ENCODE assay signal across 24 cellular contexts in the genomic region with DNA sequence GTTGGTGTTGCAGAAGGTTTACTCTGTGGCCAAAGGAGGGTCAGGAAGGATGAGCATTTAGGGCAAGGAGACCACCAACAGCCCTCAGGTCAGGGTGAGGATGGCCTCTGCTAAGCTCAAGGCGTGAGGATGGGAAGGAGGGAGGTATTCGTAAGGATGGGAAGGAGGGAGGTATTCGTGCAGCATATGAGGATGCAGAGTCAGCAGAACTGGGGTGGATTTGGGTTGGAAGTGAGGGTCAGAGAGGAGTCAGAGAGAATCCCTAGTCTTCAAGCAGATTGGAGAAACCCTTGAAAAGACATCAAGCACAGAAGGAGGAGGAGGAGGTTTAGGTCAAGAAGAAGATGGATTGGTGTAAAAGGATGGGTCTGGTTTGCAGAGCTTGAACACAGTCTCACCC. TPM values are rescaled to one million over a fixed set of nuclear protein-coding genes. Genes with fewer than 3 reads are reported as not detected.
DNase-seq lines count a peak whose midpoint lies in the region; ATAC-seq and TF ChIP-seq lines count a peak whose summit lies in the region.
"Had no signal": no experiment of that assay in that cellular context is flagged by ENCODE, and none has a peak within 500 bp of the region (broad histone marks: within the 10 kb centered on the region; RNA-seq: fewer than 3 reads in every experiment).

No MANE protein-coding gene starts in this region.

- peaks cover 36% of the 10 kb centered on the region for H3K4me1 ChIP-seq in CD8-positive, alpha-beta T cell (ENCODE audit: insufficient read depth, low read length)
- no peaks in the 10 kb centered on the region for H3K4me1 ChIP-seq in mucosa of descending colon (ENCODE audit: low read depth)

- peaks cover 51% of the 10 kb centered on the region for H3K4me1 Mint-ChIP-seq in activated CD4-positive, alpha-beta T cell treated with anti-CD3 and anti-CD28 coated beads, Interleukin-2, amount 10 ng/mL, durations not matched to agents 24 days and 14 days
- H3K4me1 Mint-ChIP-seq in CD8-positive, alpha-beta T cell (ENCODE audit: low read depth), result peaks cover 71% of the 10 kb centered on the region
- H3K4me1 Mint-ChIP-seq in T-helper 17 cell (peaks cover 48% of the 10 kb centered on the region), immature natural killer cell (peaks cover 67 to 78% of the 10 kb centered on the region in 2 donors)

- peak overlapping the region; percentile 22 for H3K4me3 Mint-ChIP-seq in activated CD4-positive, alpha-beta T cell treated with anti-CD3 and anti-CD28 coated beads, Interleukin-2, amount 10 ng/mL, durations not matched to agents 24 days and 14 days
- H3K4me3 Mint-ChIP-seq in CD8-positive, alpha-beta T cell, result peak overlapping the region; percentile 65
- peak overlapping the region; percentile 81 for H3K4me3 Mint-ChIP-seq in T-helper 17 cell
- peak overlapping the region; percentile 2 to 76 (median 51) for H3K4me3 Mint-ChIP-seq in immature natural killer cell
- H3K4me3 Mint-ChIP-seq: HFFc6 had no signal

- DNase-seq in activated CD4-positive, alpha-beta T cell treated with anti-CD3 and anti-CD28 coated beads, Interleukin-2, amount 10 ng/mL, durations not matched to agents 24 days and 14 days, result no peak
- DNase-seq in activated CD4-positive, alpha-beta T cell treated with anti-CD3 and anti-CD28 coated beads, Interleukin-2, amount 50 U/mL, for 1 hour, result no peak
- no peak for DNase-seq in CD8-positive, alpha-beta T cell
- DNase-seq in T-helper 17 cell (no peak), immature natural killer cell (no peak), DMS114 treated with DMSO at 0.1 percent for 48 hours (lab: John Stamatoyannopoulos, UW; ENCODE audit: unreplicated experiment) (no peak), mucosa of descending colon (no peak)
- DNase-seq: 8988T, COR-L47, DMS153, EL, HFFc6, Karpas-422, MM.1S, NCI-H1092 treated with DMSO at 0.1 percent for 48 hours, NCI-H1694, NCI-H2107, NCI-H2227 treated with DMSO at 0.1 percent for 48 hours, NCI-H524 had no signal

- peaks cover 30% of the 10 kb centered on the region for H3K27me3 Mint-ChIP-seq in activated CD4-positive, alpha-beta T cell treated with anti-CD3 and anti-CD28 coated beads, Interleukin-2, amount 10 ng/mL, durations not matched to agents 24 days and 14 days
- no peaks in the 10 kb centered on the region for H3K27me3 Mint-ChIP-seq in CD8-positive, alpha-beta T cell (ENCODE audit: low read depth)
- H3K27me3 Mint-ChIP-seq in T-helper 17 cell (no peaks in the 10 kb centered on the region), immature natural killer cell (ENCODE audit: low read depth in 3 of 3) (peaks cover 2 to 5% (median 2%) of the 10 kb centered on the region in 3 donors)

- no peak for TF ChIP-seq CTCF in CD8-positive, alpha-beta T cell (IDR thresholded peaks at IDR 0.05)
- no peak for TF ChIP-seq CTCF in mucosa of descending colon (IDR thresholded peaks at IDR 0.05)

- H3K36me3 ChIP-seq in CD8-positive, alpha-beta T cell (ENCODE audit: insufficient read depth, low read length), result no peaks in the 10 kb centered on the region
- no peaks in the 10 kb centered on the region for H3K36me3 ChIP-seq in mucosa of descending colon (ENCODE audit: low read depth)
- H3K36me3 ChIP-seq: BLaER1 had no signal

- no peak overlapping the region for H3K4me3 ChIP-seq in CD8-positive, alpha-beta T cell (ENCODE audit: low read depth, low read length)
- H3K4me3 ChIP-seq in mucosa of descending colon, result no peak overlapping the region
- H3K4me3 ChIP-seq: BLaER1 had no signal

- no peaks in the 10 kb centered on the region for H3K9me3 Mint-ChIP-seq in activated CD4-positive, alpha-beta T cell treated with anti-CD3 and anti-CD28 coated beads, Interleukin-2, amount 10 ng/mL, durations not matched to agents 24 days and 14 days
- H3K9me3 Mint-ChIP-seq in CD8-positive, alpha-beta T cell, result no peaks in the 10 kb centered on the region
- H3K9me3 Mint-ChIP-seq in immature natural killer cell, result no peaks in the 10 kb centered on the region
- H3K9me3 Mint-ChIP-seq: HFFc6 had no signal

- no peak overlapping the region for H3K27ac ChIP-seq in CD8-positive, alpha-beta T cell (ENCODE audit: low read depth, low read length)
- H3K27ac ChIP-seq: BLaER1 had no signal

- H3K9me3 ChIP-seq in CD8-positive, alpha-beta T cell (ENCODE audit: low read length), result no peaks in the 10 kb centered on the region
- no peaks in the 10 kb centered on the region for H3K9me3 ChIP-seq in T-helper 17 cell (ENCODE audit: control insufficient read depth, low read length, poor library complexity, severe bottlenecking)
- H3K9me3 ChIP-seq in mucosa of descending colon, result no peaks in the 10 kb centered on the region
- H3K9me3 ChIP-seq: BLaER1 had no signal

- CTCF ChIA-PET in CD8-positive, alpha-beta T cell (lab: Charles Lee), result interaction anchor here (0.5 to 2.9 kb wide), 9 partner anchors 9 to 436 kb away, joined by 3 to 12 read pairs (median 3); no protein-coding TSS in a partner anchor

- H3K36me3 Mint-ChIP-seq in activated CD4-positive, alpha-beta T cell treated with anti-CD3 and anti-CD28 coated beads, Interleukin-2, amount 10 ng/mL, durations not matched to agents 24 days and 14 days (ENCODE audit: low read depth), result peaks cover 11% of the 10 kb centered on the region
- H3K36me3 Mint-ChIP-seq in CD8-positive, alpha-beta T cell, result peaks cover 7% of the 10 kb centered on the region
- H3K36me3 Mint-ChIP-seq in T-helper 17 cell (ENCODE audit: low read depth) (peaks cover 7% of the 10 kb centered on the region), immature natural killer cell (no peaks in the 10 kb centered on the region)

- no peak for ATAC-seq in CD8-positive, alpha-beta T cell
- ATAC-seq in T-helper 17 cell, result no peak
- no peak for ATAC-seq in GM21447 (IDR thresholded peaks at IDR 0.05; ENCODE audit: unreplicated experiment)
- ATAC-seq in mucosa of descending colon, result no peak
- ATAC-seq: Panc1, Right ventricle myocardium inferior had no signal

- POLR2A ChIA-PET in CD8-positive, alpha-beta T cell (lab: Charles Lee), result no interaction called here

- intact Hi-C loops in activated CD4-positive, alpha-beta T cell treated with anti-CD3 and anti-CD28 coated beads, Interleukin-2, amount 10 ng/mL, durations not matched to agents 24 days and 14 days (cut with micrococcal nuclease), result loop anchor here (10.0 kb wide), 2 partner anchors 510 to 610 kb away; no protein-coding TSS in a partner anchor
- intact Hi-C loops in CD8-positive, alpha-beta T cell (cut with DNase I, micrococcal nuclease), result loop anchor here in 1 of 2 experiments (10.0 kb wide), 1 partner anchor 610 kb away; no protein-coding TSS in a partner anchor
- intact Hi-C loops in mucosa of descending colon (cut with DNase I, micrococcal nuclease), result loop anchor here in 1 of 2 donors (10.0 kb wide), 1 partner anchor 440 kb away; no protein-coding TSS in a partner anchor

- H3K27ac Mint-ChIP-seq in activated CD4-positive, alpha-beta T cell treated with anti-CD3 and anti-CD28 coated beads, Interleukin-2, amount 10 ng/mL, durations not matched to agents 24 days and 14 days, result peak overlapping the region; percentile 17
- H3K27ac Mint-ChIP-seq in CD8-positive, alpha-beta T cell, result peak overlapping the region; percentile 80
- peak overlapping the region; percentile 97 for H3K27ac Mint-ChIP-seq in T-helper 17 cell
- H3K27ac Mint-ChIP-seq in immature natural killer cell, result peak overlapping the region in 5 of 6 donors; percentile 28 to 77 (median 52)
- H3K27ac Mint-ChIP-seq: HFFc6 had no signal

- no peaks in the 10 kb centered on the region for H3K27me3 ChIP-seq in CD8-positive, alpha-beta T cell (ENCODE audit: insufficient read depth, low read length)
- H3K27me3 ChIP-seq: BLaER1 had no signal

RNA-seq across cellular contexts. Expression of a gene that starts 4.0 kb away (rescaled TPM):
- 1.7 and 2.3 TPM in 2 replicates for total RNA-seq in activated CD4-positive, alpha-beta T cell treated with anti-CD3 and anti-CD28 coated beads, Interleukin-2, amount 10 ng/mL, durations not matched to agents 24 days and 14 days
- total RNA-seq in CD8-positive, alpha-beta T cell, result 1 to 10 TPM; 6.7 to 7.5 TPM
- total RNA-seq in T-helper 17 cell (1 to 10 TPM; 3.2 to 8.3 TPM), mucosa of descending colon (1 to 10 TPM; 1.9 to 3.4 (median 2.4) TPM)
- 1 to 10 TPM in 2 of 3 donors, not detected in 1; 1.4 to 4.2 TPM for polyA plus RNA-seq in immature natural killer cell
- total RNA-seq: H4, HFFc6 had no signal

RNA-seq across cellular contexts. Expression of a gene that starts 20.8 kb away (rescaled TPM):
- 6.1 and 6.8 TPM in 2 replicates for total RNA-seq in activated CD4-positive, alpha-beta T cell treated with anti-CD3 and anti-CD28 coated beads, Interleukin-2, amount 10 ng/mL, durations not matched to agents 24 days and 14 days
- under 1 TPM; 0.62 to 0.67 TPM for total RNA-seq in CD8-positive, alpha-beta T cell
- total RNA-seq in T-helper 17 cell (10 to 100 TPM; 12.4 to 14.2 TPM), mucosa of descending colon (1 to 10 TPM; 1.2 to 3.4 (median 2.2) TPM)
- polyA plus RNA-seq in immature natural killer cell, result 10 to 100 TPM in 1 of 3 donors, 1 to 10 TPM in 2; 3.5 to 10.8 (median 6.7) TPM
- total RNA-seq: H4, HFFc6 had no signal

RNA-seq across cellular contexts. Expression of a gene that starts 32.3 kb away (rescaled TPM):
- 1.7 and 1.9 TPM in 2 replicates for total RNA-seq in activated CD4-positive, alpha-beta T cell treated with anti-CD3 and anti-CD28 coated beads, Interleukin-2, amount 10 ng/mL, durations not matched to agents 24 days and 14 days
- 1 to 10 TPM; 5.3 to 6.6 TPM for total RNA-seq in CD8-positive, alpha-beta T cell
- total RNA-seq in T-helper 17 cell (1 to 10 TPM; 1.9 to 2.4 TPM), mucosa of descending colon (10 to 100 TPM; 10.2 to 23.3 (median 15.7) TPM)
- polyA plus RNA-seq in immature natural killer cell, result 1 to 10 TPM; 1.3 to 2.0 (median 1.4) TPM

Comparison
In these comparisons a context has a peak if more than half of its experiments do, and no peak if none do; other contexts are left out.
1. H3K27ac Mint-ChIP-seq: peak in every context shown above with its lines; median percentile 97 in T-helper 17 cell; 80 in CD8-positive, alpha-beta T cell; 52 in immature natural killer cell; 17 in activated CD4-positive, alpha-beta T cell treated with anti-CD3 and anti-CD28 coated beads, Interleukin-2, amount 10 ng/mL, durations not matched to agents 24 days and 14 days.
2. H3K4me3 Mint-ChIP-seq: peak in every context shown above with its lines; median percentile 81 in T-helper 17 cell; 65 in CD8-positive, alpha-beta T cell; 51 in immature natural killer cell; 22 in activated CD4-positive, alpha-beta T cell treated with anti-CD3 and anti-CD28 coated beads, Interleukin-2, amount 10 ng/mL, durations not matched to agents 24 days and 14 days.